ENCODE assay signal across 1 cellular context in the genomic region with DNA sequence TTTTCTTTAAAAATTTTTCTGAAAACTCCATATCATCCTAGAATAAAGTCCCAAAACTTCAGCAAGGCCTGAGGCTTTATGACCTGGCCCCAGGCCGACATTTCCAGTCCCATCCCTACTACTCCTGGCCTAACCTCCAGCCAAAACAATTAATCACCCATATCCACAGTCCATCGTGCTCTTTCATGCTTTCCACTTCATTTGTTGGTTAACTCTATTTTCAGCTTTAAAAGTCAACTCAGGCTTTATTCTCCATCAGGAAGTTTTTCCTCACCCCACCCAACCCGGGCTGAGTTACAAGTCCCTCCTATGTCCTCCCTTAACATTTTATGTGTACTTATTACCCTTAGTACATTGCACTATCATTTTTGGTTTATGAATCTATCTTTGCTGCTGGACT.
TF ChIP-seq lines count a peak whose summit lies in the region.

No MANE protein-coding gene starts in this region.

TF ChIP-seq in HepG2, 621 proteins besides CTCF, POLR2A, EP300 and RAD21 (continued from another document):
- TF ChIP-seq, protein P1, sequence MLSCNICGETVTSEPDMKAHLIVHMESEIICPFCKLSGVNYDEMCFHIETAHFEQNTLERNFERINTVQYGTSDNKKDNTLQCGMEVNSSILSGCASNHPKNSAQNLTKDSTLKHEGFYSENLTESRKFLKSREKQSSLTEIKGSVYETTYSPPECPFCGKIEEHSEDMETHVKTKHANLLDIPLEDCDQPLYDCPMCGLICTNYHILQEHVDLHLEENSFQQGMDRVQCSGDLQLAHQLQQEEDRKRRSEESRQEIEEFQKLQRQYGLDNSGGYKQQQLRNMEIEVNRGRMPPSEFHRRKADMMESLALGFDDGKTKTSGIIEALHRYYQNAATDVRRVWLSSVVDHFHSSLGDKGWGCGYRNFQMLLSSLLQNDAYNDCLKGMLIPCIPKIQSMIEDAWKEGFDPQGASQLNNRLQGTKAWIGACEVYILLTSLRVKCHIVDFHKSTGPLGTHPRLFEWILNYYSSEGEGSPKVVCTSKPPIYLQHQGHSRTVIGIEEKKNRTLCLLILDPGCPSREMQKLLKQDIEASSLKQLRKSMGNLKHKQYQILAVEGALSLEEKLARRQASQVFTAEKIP (CRISPR knock-in tag; IDR thresholded peaks at IDR 0.05; ENCODE audit: borderline replicate concordance) = no peak
- TF ChIP-seq, protein P2, sequence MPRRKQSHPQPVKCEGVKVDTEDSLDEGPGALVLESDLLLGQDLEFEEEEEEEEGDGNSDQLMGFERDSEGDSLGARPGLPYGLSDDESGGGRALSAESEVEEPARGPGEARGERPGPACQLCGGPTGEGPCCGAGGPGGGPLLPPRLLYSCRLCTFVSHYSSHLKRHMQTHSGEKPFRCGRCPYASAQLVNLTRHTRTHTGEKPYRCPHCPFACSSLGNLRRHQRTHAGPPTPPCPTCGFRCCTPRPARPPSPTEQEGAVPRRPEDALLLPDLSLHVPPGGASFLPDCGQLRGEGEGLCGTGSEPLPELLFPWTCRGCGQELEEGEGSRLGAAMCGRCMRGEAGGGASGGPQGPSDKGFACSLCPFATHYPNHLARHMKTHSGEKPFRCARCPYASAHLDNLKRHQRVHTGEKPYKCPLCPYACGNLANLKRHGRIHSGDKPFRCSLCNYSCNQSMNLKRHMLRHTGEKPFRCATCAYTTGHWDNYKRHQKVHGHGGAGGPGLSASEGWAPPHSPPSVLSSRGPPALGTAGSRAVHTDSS (CRISPR knock-in tag; conservative IDR thresholded peaks at IDR 0.05) = no peak
- TF ChIP-seq CHCHD3 (CRISPR knock-in tag; IDR thresholded peaks at IDR 0.05) = no peak
